Comparison of ENCODE assay signal across 34 cellular contexts in the genomic region with DNA sequence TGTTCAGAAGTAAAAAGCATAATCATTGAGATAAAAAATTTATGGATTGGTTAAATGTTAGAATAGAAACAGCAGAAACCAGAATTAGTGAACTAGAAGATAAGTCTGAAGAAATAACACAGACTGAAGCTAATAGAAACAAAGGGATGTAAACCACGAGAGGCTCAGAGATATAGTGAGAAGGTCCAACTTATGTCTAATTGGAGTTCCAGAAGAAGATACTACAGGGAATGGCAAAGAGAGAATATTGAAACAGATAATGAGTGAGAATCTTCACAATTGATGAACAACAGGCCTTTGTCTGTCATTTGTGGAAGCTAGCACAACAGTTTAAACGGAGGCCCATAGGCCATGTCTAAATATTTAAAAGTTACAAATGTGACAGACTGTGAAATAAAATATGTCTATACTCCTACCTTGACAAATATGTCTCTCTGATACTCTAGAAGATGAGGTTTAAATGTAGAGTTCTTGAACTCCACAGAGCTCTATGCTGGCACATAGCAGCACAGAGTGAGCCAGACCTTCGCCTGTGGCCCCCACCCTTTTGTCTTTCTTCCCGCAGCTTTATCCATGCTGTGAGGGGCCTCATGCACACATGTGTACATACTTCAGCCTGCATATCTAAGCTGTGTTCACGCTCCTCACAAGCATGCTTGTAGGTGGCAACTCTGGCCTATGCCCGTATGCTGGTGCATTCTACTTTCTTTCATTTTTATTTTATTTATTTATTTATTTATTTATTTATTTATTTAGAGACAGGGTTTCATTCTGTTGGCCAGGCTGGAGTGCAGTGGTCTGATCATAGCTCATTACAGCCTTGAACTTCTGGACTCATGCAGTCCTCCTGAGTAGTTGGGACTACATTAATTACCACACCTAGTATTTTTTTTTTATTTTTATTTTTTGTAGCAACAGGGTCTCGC.
"Had no signal": no experiment of that assay in that cellular context is flagged by ENCODE, and none has a peak within 500 bp of the region (broad histone marks: within the 10 kb centered on the region; RNA-seq: fewer than 3 reads in every experiment).

No MANE protein-coding gene starts in this region.

- H3K4me3 ChIP-seq: adrenal gland, body of pancreas had no signal

- ATAC-seq: activated naive CD4-positive, alpha-beta T cell treated with anti-CD3 and anti-CD28 coated beads, Interleukin-2, amount 50 U/mL, for 72 hours; activated T-cell treated with anti-CD3 and anti-CD28 coated beads, Interleukin-2, amount 50 U/mL, for 4 hours; body of pancreas; PC-3; Right ventricle myocardium inferior; SK-N-SH treated with all-trans-retinoic acid at 6 μM for 48 hours had no signal

- FAIRE-seq: astrocyte, bronchial epithelial cell, RCC 7860 had no signal

- H3K36me3 ChIP-seq: adrenal gland had no signal

- H3K27ac ChIP-seq: adrenal gland, body of pancreas, RWPE1, VCaP had no signal

- DNase-seq: activated B cell treated with CpG ODN at 0.5 μM for 24 hours; activated CD4-positive, alpha-beta memory T cell treated with anti-CD3 and anti-CD28 coated beads for 36 hours; activated CD4-positive, alpha-beta T cell treated with anti-CD3 and anti-CD28 coated beads for 4 hours; activated CD4-positive, alpha-beta T cell treated with anti-CD3 and anti-CD28 coated beads, Interleukin-2, amount 50 U/mL, for 1 hour; activated CD4-positive, CD25-positive, alpha-beta regulatory T cell treated with anti-CD3 and anti-CD28 coated beads, Interleukin-2, amount 50 U/mL, for 72 hours; activated CD8-positive, alpha-beta memory T cell treated with anti-CD3 and anti-CD28 coated beads, Interleukin-2, amount 50 U/mL, for 4 hours; activated gamma-delta T cell treated with Interleukin-2 at 50 U/mL for 16 hours; activated naive CD4-positive, alpha-beta T cell treated with anti-CD3 and anti-CD28 coated beads for 36 hours; activated T-cell treated with anti-CD3 and anti-CD28 coated beads for 4 hours; activated T-cell treated with anti-CD3 and anti-CD28 coated beads, Interleukin-2, amount 50 U/mL, for 4 hours; adrenal gland; body of pancreas; caudate nucleus; cerebellar nuclear complex; NCI-H1092 treated with DMSO at 0.1 percent for 48 hours; NCI-H1417; NCI-H146; NCI-H187; NCI-H2081; NCI-H345; NCI-H524 treated with DMSO at 0.1 percent for 48 hours; PC-3; SIG-M5; T-helper 1 cell; T-helper 2 cell; T-helper 9 cell had no signal

- H3K27me3 ChIP-seq: adrenal gland, body of pancreas had no signal

- H3K9me3 ChIP-seq: body of pancreas had no signal
